1 cellular context compared by ENCODE assay signal in the genomic region with DNA sequence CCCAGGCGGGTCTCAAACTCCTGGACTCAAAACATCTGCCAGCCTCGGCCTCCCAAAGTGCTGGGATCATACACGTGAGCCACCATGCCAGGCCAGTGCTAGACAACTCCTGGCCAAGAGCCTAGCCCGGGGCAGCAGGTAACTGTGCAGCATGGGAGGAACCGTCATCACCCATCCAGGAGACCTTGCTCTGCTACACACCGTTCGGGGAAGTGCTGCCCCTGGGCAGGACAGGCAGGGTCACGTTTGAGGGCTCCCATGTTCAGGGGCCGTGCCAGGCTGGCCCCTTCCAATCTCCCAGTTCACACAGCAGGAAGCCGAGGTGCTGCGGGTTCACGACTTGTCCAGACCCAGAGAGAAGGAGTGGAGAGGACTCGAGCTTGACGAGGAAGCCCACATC.
TF ChIP-seq lines count a peak whose summit lies in the region.

No MANE protein-coding gene starts in this region.

TF ChIP-seq in WTC11, 78 proteins besides CTCF, POLR2A, EP300 and RAD21 (continued from another document):
- no peak for TF ChIP-seq ATF1 (CRISPR knock-in tag; IDR thresholded peaks at IDR 0.05)
- TF ChIP-seq, protein P1, sequence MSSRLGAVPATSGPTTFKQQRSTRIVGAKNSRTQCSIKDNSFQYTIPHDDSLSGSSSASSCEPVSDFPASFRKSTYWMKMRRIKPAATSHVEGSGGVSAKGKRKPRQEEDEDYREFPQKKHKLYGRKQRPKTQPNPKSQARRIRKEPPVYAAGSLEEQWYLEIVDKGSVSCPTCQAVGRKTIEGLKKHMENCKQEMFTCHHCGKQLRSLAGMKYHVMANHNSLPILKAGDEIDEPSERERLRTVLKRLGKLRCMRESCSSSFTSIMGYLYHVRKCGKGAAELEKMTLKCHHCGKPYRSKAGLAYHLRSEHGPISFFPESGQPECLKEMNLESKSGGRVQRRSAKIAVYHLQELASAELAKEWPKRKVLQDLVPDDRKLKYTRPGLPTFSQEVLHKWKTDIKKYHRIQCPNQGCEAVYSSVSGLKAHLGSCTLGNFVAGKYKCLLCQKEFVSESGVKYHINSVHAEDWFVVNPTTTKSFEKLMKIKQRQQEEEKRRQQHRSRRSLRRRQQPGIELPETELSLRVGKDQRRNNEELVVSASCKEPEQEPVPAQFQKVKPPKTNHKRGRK (CRISPR knock-in tag; IDR thresholded peaks at IDR 0.05; ENCODE audit: borderline replicate concordance), result no peak
